In genomic region chr19:2988568-2988967, GRCh38 we compare ENCODE assay signal across 1 cellular context.
TF ChIP-seq lines count a peak whose summit lies in the region.

No MANE protein-coding gene starts in this region.

TF ChIP-seq in K562, 482 proteins besides CTCF, POLR2A, EP300 and RAD21:
- TF ChIP-seq PKNOX1 (IDR thresholded peaks at IDR 0.05) (peak; percentile 70), CHD4 (IDR thresholded peaks at IDR 0.05; ENCODE audit: insufficient read depth, insufficient replicate concordance, low read depth, low read length, poor library complexity, severe bottlenecking) (no peak), ZNF778 (CRISPR knock-in tag; IDR thresholded peaks at IDR 0.05) (no peak), KLF6 (CRISPR knock-in tag; IDR thresholded peaks at IDR 0.05; ENCODE audit: borderline replicate concordance) (no peak), ILF3 (IDR thresholded peaks at IDR 0.05; ENCODE audit: borderline replicate concordance) (no peak), ETV1 (tag; conservative IDR thresholded peaks at IDR 0.05; ENCODE audit: low read depth) (no peak)
